13 cellular contexts compared by ENCODE assay signal in genomic region chr13:51674276-51674675, GRCh38.
DNase-seq lines count a peak whose midpoint lies in the region; ATAC-seq and TF ChIP-seq lines count a peak whose summit lies in the region.
"Had no signal": no experiment of that assay in that cellular context is flagged by ENCODE, and none has a peak within 500 bp of the region (broad histone marks: within the 10 kb centered on the region; RNA-seq: fewer than 3 reads in every experiment).

No MANE protein-coding gene starts in this region.

- H3K4me3 ChIP-seq in LNCaP clone FGC (ENCODE audit: low read depth, low read length), result 0 out of 2 replicates have a peak overlapping the region, but pooled peaks have one; percentile 16
- no peak overlapping the region for H3K4me3 ChIP-seq in suprapubic skin
- H3K4me3 ChIP-seq in MG63, result no peak overlapping the region
- H3K4me3 ChIP-seq: SK-N-MC had no signal

- no peak for TF ChIP-seq EP300 in suprapubic skin (IDR thresholded peaks at IDR 0.05)

- no peak for TF ChIP-seq POLR2A in suprapubic skin (IDR thresholded peaks at IDR 0.05)

- POLR2A ChIA-PET in WTC11 (lab: Charles Lee), result no interaction called here

- H3K9me3 ChIP-seq in suprapubic skin (no peaks in the 10 kb centered on the region), MG63 (no peaks in the 10 kb centered on the region)

- intact Hi-C loops in left colon (cut with DNase I, micrococcal nuclease), result no loop called here

- H3K4me1 ChIP-seq in suprapubic skin, result peaks cover 44% of the 10 kb centered on the region

- H3K27me3 Mint-ChIP-seq in WTC11 (ENCODE audit: low read depth), result no peaks in the 10 kb centered on the region

- H3K36me3 ChIP-seq in suprapubic skin (no peaks in the 10 kb centered on the region), MG63 (no peaks in the 10 kb centered on the region)

- 44% methylated on average over 5 of the region's 5 CpGs for WGBS in suprapubic skin

- ATAC-seq in WTC11 (peak; percentile 88), left colon (peak; percentile 87), GM18511 (IDR thresholded peaks at IDR 0.05; ENCODE audit: unreplicated experiment) (no peak), GM21526 (IDR thresholded peaks at IDR 0.05; ENCODE audit: low FRiP score, unreplicated experiment) (no peak)
- ATAC-seq: activated T-cell treated with anti-CD3 and anti-CD28 coated beads, Interleukin-2, amount 50 U/mL, for 4 hours; CD8-positive, alpha-beta T cell had no signal

- no peak overlapping the region for H3K4me3 Mint-ChIP-seq in WTC11
- H3K4me3 Mint-ChIP-seq: activated T-cell treated with anti-CD3 and anti-CD28 coated beads, Interleukin-2, amount 50 U/mL, for 4 hours; CD8-positive, alpha-beta T cell had no signal

- peak overlapping the region; percentile 89 for H3K27ac ChIP-seq in suprapubic skin
- H3K27ac ChIP-seq: SK-N-MC had no signal

- H3K4me1 Mint-ChIP-seq in WTC11, result peaks cover 42% of the 10 kb centered on the region

- no peaks in the 10 kb centered on the region for H3K27me3 ChIP-seq in suprapubic skin
- no peaks in the 10 kb centered on the region for H3K27me3 ChIP-seq in MG63

- DNase-seq in LNCaP clone FGC (ENCODE audit: low read depth), result peak; percentile 95
- DNase-seq in WTC11 (ENCODE audit: low spot score), result peak; percentile 28
- peak in 1 of 2 donors; percentile 38 for DNase-seq in left colon
- peak in 1 of 2 donors; percentile 74 for DNase-seq in suprapubic skin (ENCODE audit: low spot score in 2 of 2)
- DNase-seq in MG63, result no peak
- no peak for DNase-seq in NCI-H446 treated with DMSO at 0.1 percent for 48 hours (lab: John Stamatoyannopoulos, UW)
- DNase-seq: activated T-cell treated with anti-CD3 and anti-CD28 coated beads, Interleukin-2, amount 50 U/mL, for 4 hours; CD8-positive, alpha-beta T cell; effector CD4-positive, alpha-beta T cell; substantia nigra had no signal

- H3K36me3 Mint-ChIP-seq in WTC11, result peaks cover 8% of the 10 kb centered on the region

- H3K9me3 Mint-ChIP-seq in WTC11, result peaks cover 9% of the 10 kb centered on the region

- no peak for TF ChIP-seq CTCF in LNCaP clone FGC (IDR thresholded peaks at IDR 0.05; ENCODE audit: control insufficient read depth, extremely low read depth, insufficient read depth)
- TF ChIP-seq CTCF in WTC11 (IDR thresholded peaks at IDR 0.05), result no peak
- no peak for TF ChIP-seq CTCF in suprapubic skin (IDR thresholded peaks at IDR 0.05)

- peak overlapping the region; percentile 54 for H3K27ac Mint-ChIP-seq in WTC11
- H3K27ac Mint-ChIP-seq: CD8-positive, alpha-beta T cell had no signal

- CTCF ChIA-PET in WTC11 (lab: Charles Lee), result no interaction called here

TF ChIP-seq in WTC11, 78 proteins besides CTCF, POLR2A, EP300 and RAD21:
- no peak for TF ChIP-seq E2F4 (CRISPR knock-in tag; IDR thresholded peaks at IDR 0.05; ENCODE audit: borderline replicate concordance, low read depth)
- TF ChIP-seq USF2 (CRISPR knock-in tag; IDR thresholded peaks at IDR 0.05), result 0 out of 2 replicates have a peak, but pooled peaks have one; percentile 14

Comparison
In these comparisons a context has a peak if more than half of its experiments do, and no peak if none do; other contexts are left out.
1. DNase-seq: peak in LNCaP clone FGC (single experiment) and WTC11 (single experiment); none in MG63 (single experiment) and NCI-H446 treated with DMSO at 0.1 percent for 48 hours (single experiment).
2. ATAC-seq: peak in WTC11 (single experiment) and left colon (single experiment); none in GM18511 (single experiment) and GM21526 (single experiment).